Comparison of ENCODE assay signal across 8 cellular contexts in genomic region chr2:178477443-178478099, GRCh38. TPM values are rescaled to one million over a fixed set of nuclear protein-coding genes. Genes with fewer than 3 reads are reported as not detected.
DNase-seq lines count a peak whose midpoint lies in the region; ATAC-seq, FAIRE-seq and TF ChIP-seq lines count a peak whose summit lies in the region.

No MANE protein-coding gene starts in this region.

- no peaks in the 10 kb centered on the region for H3K9me3 Mint-ChIP-seq in IgD-negative memory B cell

- H3K4me1 ChIP-seq in BE2C (peaks cover 4% of the 10 kb centered on the region; the same call in 1 of the 2 replicates), body of pancreas (peaks cover 30% of the 10 kb centered on the region), small intestine (ENCODE audit: control insufficient read depth in 2 of 2, insufficient read depth in 1 of 2, low read depth in 1 of 2, low read length in 1 of 2) (peaks cover 8 to 12% of the 10 kb centered on the region in 2 donors)

- H3K4me3 ChIP-seq in BE2C (ENCODE audit: low read depth, low read length) (peak overlapping the region; percentile 92), body of pancreas (peak overlapping the region; percentile 60 to 63), small intestine (ENCODE audit: low read depth in 1 of 2, low read length in 2 of 2) (peak overlapping the region in 1 of 2 donors; percentile 53)

- intact Hi-C loops in body of pancreas (cut with DNase I), result no loop called here

- H3K27ac ChIP-seq in body of pancreas (peak overlapping the region in 3 of 4 donors; percentile 92 to 98 (median 98)), small intestine (ENCODE audit: low read depth in 1 of 2, low read length in 1 of 2) (no peak overlapping the region)

- no peaks in the 10 kb centered on the region for H3K36me3 ChIP-seq in BE2C
- H3K36me3 ChIP-seq in body of pancreas (replicated peaks in 1 of 2; ENCODE audit: insufficient read depth in 1 of 2, low read depth in 2 of 2), result no peaks in the 10 kb centered on the region
- H3K36me3 ChIP-seq in small intestine (ENCODE audit: control insufficient read depth in 2 of 2, insufficient read depth in 2 of 2, low read length in 2 of 2), result no peaks in the 10 kb centered on the region

- H3K4me3 Mint-ChIP-seq in IgD-negative memory B cell, result peak overlapping the region; percentile 95 to 100 (median 98)

- H3K27me3 ChIP-seq in BE2C (no peaks in the 10 kb centered on the region), body of pancreas (no peaks in the 10 kb centered on the region), small intestine (ENCODE audit: control insufficient read depth in 2 of 2, insufficient read depth in 2 of 2, low read length in 2 of 2) (no peaks in the 10 kb centered on the region)

- TF ChIP-seq POLR2A in body of pancreas (IDR thresholded peaks at IDR 0.05), result no peak

- ATAC-seq in body of pancreas (no peak), HG03108 (IDR thresholded peaks at IDR 0.05; ENCODE audit: unreplicated experiment) (no peak), GM19452 (IDR thresholded peaks at IDR 0.05; ENCODE audit: unreplicated experiment) (no peak)

- no peaks in the 10 kb centered on the region for H3K9me3 ChIP-seq in BE2C
- H3K9me3 ChIP-seq in body of pancreas, result no peaks in the 10 kb centered on the region
- no peaks in the 10 kb centered on the region for H3K9me3 ChIP-seq in small intestine (ENCODE audit: control insufficient read depth, low read depth)

- 16 to 17% methylated on average over 3 of the region's 3 CpGs for WGBS in body of pancreas, 2 donors
- WGBS in small intestine, 3 donors, result 5 to 16% (median 15%) methylated on average over 3 of the region's 3 CpGs

- FAIRE-seq in small intestine (lab: Jason Lieb, UNC), result no peak

- H3K4me1 Mint-ChIP-seq in IgD-negative memory B cell, result peaks cover 27 to 36% (median 28%) of the 10 kb centered on the region in 3 donors

- H3K27ac Mint-ChIP-seq in IgD-negative memory B cell, result peak overlapping the region; percentile 96 to 99 (median 99)

- TF ChIP-seq CTCF in BE2C (IDR thresholded peaks at IDR 0.05; ENCODE audit: low read depth, low read length), result no peak
- TF ChIP-seq CTCF in body of pancreas (IDR thresholded peaks at IDR 0.05), result no peak

- no peaks in the 10 kb centered on the region for H3K36me3 Mint-ChIP-seq in IgD-negative memory B cell

- DNase-seq in BE2C (no peak), body of pancreas (no peak), myocyte (ENCODE audit: low read depth) (peak; percentile 27), MV-4-11 (lab: John Stamatoyannopoulos, UW) (no peak), small intestine (no peak)

- no peaks in the 10 kb centered on the region for H3K27me3 Mint-ChIP-seq in IgD-negative memory B cell

RNA-seq across cellular contexts. Expression of gene FKBP7, which starts 0.8 kb away (rescaled TPM):
- polyA plus RNA-seq in BE2C (2012; ENCODE audit: insufficient read depth, insufficient read length, low read depth), result 12.9 TPM
- polyA plus RNA-seq in IgD-negative memory B cell (4.5 TPM), small intestine (1 to 10 TPM in 2 of 3 donors, not detected in 1; 3.0 to 7.8 TPM)
- total RNA-seq in body of pancreas (1 to 10 TPM; 2.9 to 4.6 TPM), myocyte (27.2 and 32.4 TPM in 2 replicates)
- 22.9 TPM for polyA plus RNA-seq in myocyte (2012)

RNA-seq across cellular contexts. Expression of gene PLEKHA3, which starts 2.7 kb away (rescaled TPM):
- polyA plus RNA-seq in BE2C (2012; ENCODE audit: insufficient read depth, insufficient read length, low read depth), result 5.3 TPM
- polyA plus RNA-seq in IgD-negative memory B cell (36.5 TPM), small intestine (1 to 10 TPM; 2.9 to 4.1 (median 3.3) TPM)
- total RNA-seq in body of pancreas (1 to 10 TPM; 5.3 to 6.5 TPM), myocyte (11.2 and 11.6 TPM in 2 replicates)
- polyA plus RNA-seq in myocyte (2012), result 14.3 TPM

RNA-seq across cellular contexts. Expression of gene PJVK, which starts 26.4 kb away (rescaled TPM):
- polyA plus RNA-seq in BE2C (2012; ENCODE audit: insufficient read depth, insufficient read length, low read depth), result 1.3 TPM
- polyA plus RNA-seq in IgD-negative memory B cell (0.15 TPM), small intestine (1 to 10 TPM in 2 of 3 donors, not detected in 1; 1.0 to 1.1 TPM)
- total RNA-seq in body of pancreas (1 to 10 TPM in 1 of 2 donors, not detected in 1; 4.2 TPM), myocyte (4.9 and 5.4 TPM in 2 replicates)
- 4.7 TPM for polyA plus RNA-seq in myocyte (2012)

RNA-seq across cellular contexts. Expression of gene PRKRA, which starts 26.6 kb away (rescaled TPM):
- 21.2 TPM for polyA plus RNA-seq in BE2C (2012; ENCODE audit: insufficient read depth, insufficient read length, low read depth)
- polyA plus RNA-seq in IgD-negative memory B cell (58.7 TPM), small intestine (10 to 100 TPM; 26.6 to 31.4 (median 29.2) TPM)
- total RNA-seq in body of pancreas (10 to 100 TPM; 21.5 to 35.9 TPM), myocyte (124 and 145 TPM in 2 replicates)
- polyA plus RNA-seq in myocyte (2012), result 60.7 TPM

Comparison
In these comparisons a context has a peak if more than half of its experiments do, and no peak if none do; other contexts are left out.
1. H3K27ac ChIP-seq: peak in body of pancreas (3 of 4); none in small intestine (0 of 2).